ENCODE assay signal across 8 cellular contexts in genomic region chr2:87453965-87454364, GRCh38.
DNase-seq lines count a peak whose midpoint lies in the region; ATAC-seq and TF ChIP-seq lines count a peak whose summit lies in the region.
"Not testable (repeated sequence)": the region's sequence is repeated elsewhere in the genome, so short reads cannot be mapped to it uniquely, and the experiment has no call there.

No MANE protein-coding gene starts in this region.

- not testable (repeated sequence) for H4K8ac ChIP-seq in mesenchymal stem cell (ENCODE audit: low read length)

- in situ Hi-C loops in GM23248 (cut with MboI); mammary epithelial cell (cut with MboI; ENCODE audit: low sequenced_read_pairs in 2 of 2): not testable (repeated sequence)

- not testable (repeated sequence) for H3K36me3 ChIP-seq in ACC112 (ENCODE audit: insufficient read depth, low read length); GM23248 (ENCODE audit: low read depth); MG63; mammary epithelial cell (ENCODE audit: insufficient read depth, low read length); mesenchymal stem cell (ENCODE audit: control insufficient read depth in 1 of 2, insufficient read depth in 2 of 2, low read depth in 1 of 2, low read length in 2 of 2); skeletal muscle satellite cell (ENCODE audit: insufficient read depth, low read length)

- not testable (repeated sequence) for H2AFZ ChIP-seq in ACC112 (ENCODE audit: low read length, unreplicated experiment); GM23248; mammary epithelial cell (ENCODE audit: low read depth, low read length); mesenchymal stem cell (ENCODE audit: low read depth, low read length)

- not testable (repeated sequence) for DNase-seq in GM23248; WTC11 (ENCODE audit: low spot score); mammary epithelial cell
- DNase-seq in MG63 = peak; percentile 31
- DNase-seq in foreskin fibroblast = peak; percentile 36 to 52
- DNase-seq in mesenchymal stem cell = peak; percentile 48

- H3K23ac ChIP-seq in mesenchymal stem cell (ENCODE audit: low read length in 2 of 2) = not testable (repeated sequence)

- H3K4me3 ChIP-seq in ACC112 (ENCODE audit: low read depth, low read length) (0 out of 2 replicates have a peak overlapping the region, but pooled peaks have one; percentile 21), GM23248 (peak overlapping the region; percentile 60)
- not testable (repeated sequence) for H3K4me3 ChIP-seq in MG63; mammary epithelial cell (replicated peaks in 1 of 3; ENCODE audit: insufficient read depth in 1 of 3, low read depth in 2 of 3, low read length in 3 of 3); foreskin fibroblast (ENCODE audit: low read depth in 1 of 2, low read length in 2 of 2); mesenchymal stem cell (ENCODE audit: insufficient read depth in 1 of 2, low read depth in 1 of 2, low read length in 2 of 2); skeletal muscle satellite cell (ENCODE audit: low read length)

- not testable (repeated sequence) for H3K27ac Mint-ChIP-seq in WTC11

- H3K9ac ChIP-seq in GM23248 (peak overlapping the region; percentile 73; the same call in 1 of the 2 replicates), skeletal muscle satellite cell (ENCODE audit: low read depth, low read length) (peak overlapping the region; percentile 78)
- not testable (repeated sequence) for H3K9ac ChIP-seq in mammary epithelial cell (ENCODE audit: insufficient read depth, low read length); mesenchymal stem cell (ENCODE audit: low read length)

- peaks cover 22% of the 10 kb centered on the region for H3K4me1 ChIP-seq in ACC112 (ENCODE audit: control insufficient read depth, insufficient read depth, low read length, unreplicated experiment)
- peaks cover 26% of the 10 kb centered on the region for H3K4me1 ChIP-seq in GM23248 (ENCODE audit: insufficient read depth)
- peaks cover 18% of the 10 kb centered on the region for H3K4me1 ChIP-seq in mammary epithelial cell (ENCODE audit: insufficient read depth, low read length)
- H3K4me1 ChIP-seq in mesenchymal stem cell (ENCODE audit: control insufficient read depth, insufficient read depth, low read depth, low read length) = not testable (repeated sequence)
- peaks cover 34% of the 10 kb centered on the region for H3K4me1 ChIP-seq in skeletal muscle satellite cell (ENCODE audit: control insufficient read depth, insufficient read depth, low read length)

- H3K4ac ChIP-seq in mesenchymal stem cell (ENCODE audit: low read depth in 1 of 2, low read length in 2 of 2) = not testable (repeated sequence)

- H3F3A ChIP-seq in GM23248 (ENCODE audit: insufficient read depth) = peaks cover 32% of the 10 kb centered on the region; the same call in 1 of the 2 replicates

- H4K91ac ChIP-seq in mesenchymal stem cell (ENCODE audit: low read length) = not testable (repeated sequence)

- H2BK12ac ChIP-seq in mesenchymal stem cell (ENCODE audit: low read length in 2 of 2) = not testable (repeated sequence)

- not testable (repeated sequence) for TF ChIP-seq CTCF in WTC11 (IDR thresholded peaks at IDR 0.05); mammary epithelial cell (conservative IDR thresholded peaks at IDR 0.05 in 1 of 2, IDR thresholded peaks at IDR 0.05 in 1 of 2; ENCODE audit: extremely low read depth in 1 of 2, insufficient read depth in 1 of 2, low read depth in 1 of 2, low read length in 2 of 2); foreskin fibroblast (IDR thresholded peaks at IDR 0.05; ENCODE audit: low read depth, low read length)

- not testable (repeated sequence) for H4K20me1 ChIP-seq in GM23248 (ENCODE audit: insufficient read depth); mammary epithelial cell (ENCODE audit: insufficient read depth, low read length)

- H3K79me1 ChIP-seq in mesenchymal stem cell (replicated peaks; ENCODE audit: low read length, poor library complexity, severe bottlenecking) = not testable (repeated sequence)

- H3K9me3 ChIP-seq in GM23248 (ENCODE audit: low read depth); MG63; mammary epithelial cell (replicated peaks; ENCODE audit: insufficient read depth, low read length); mesenchymal stem cell (ENCODE audit: control insufficient read depth, low read length); skeletal muscle satellite cell (replicated peaks; ENCODE audit: low read length): not testable (repeated sequence)

- not testable (repeated sequence) for H2BK120ac ChIP-seq in mesenchymal stem cell (ENCODE audit: low read depth, low read length)

- not testable (repeated sequence) for BruUV-seq in mammary epithelial cell (replicated peaks; lab: Mats Ljungman, UMichigan)

- CTCF ChIA-PET in WTC11 (lab: Charles Lee); mammary epithelial cell (lab: Charles Lee; ENCODE audit: low non-redundant PET): not testable (repeated sequence)

- not testable (repeated sequence) for H2BK15ac ChIP-seq in mesenchymal stem cell (ENCODE audit: low read depth, poor library complexity, severe bottlenecking)

- not testable (repeated sequence) for H3K4me3 Mint-ChIP-seq in WTC11

- H2BK5ac ChIP-seq in mesenchymal stem cell (ENCODE audit: low read depth, low read length, poor library complexity, severe bottlenecking) = not testable (repeated sequence)

- H3K18ac ChIP-seq in mesenchymal stem cell (ENCODE audit: low read depth in 1 of 2, low read length in 2 of 2) = not testable (repeated sequence)

- POLR2A ChIA-PET in WTC11 (lab: Charles Lee) = not testable (repeated sequence)

- H3K4me1 Mint-ChIP-seq in WTC11 = not testable (repeated sequence)

- not testable (repeated sequence) for H3K14ac ChIP-seq in mesenchymal stem cell (ENCODE audit: low read length in 2 of 2)

- H3K27me3 ChIP-seq in ACC112 (ENCODE audit: insufficient read depth, low read length); GM23248 (replicated peaks; ENCODE audit: insufficient read depth); MG63; mammary epithelial cell (ENCODE audit: insufficient read depth, low read length); mesenchymal stem cell (ENCODE audit: control insufficient read depth in 1 of 2, insufficient read depth in 1 of 2, low read length in 2 of 2); skeletal muscle satellite cell (ENCODE audit: control insufficient read depth, insufficient read depth, low read length): not testable (repeated sequence)

- H3K27ac ChIP-seq in ACC112 (ENCODE audit: low read depth, low read length) (peak overlapping the region; percentile 94), GM23248 (peak overlapping the region; percentile 89), mammary epithelial cell (ENCODE audit: insufficient read depth, low read depth, low read length) (peak overlapping the region; percentile 15), mesenchymal stem cell (ENCODE audit: low read length, poor library complexity, severe bottlenecking) (peak overlapping the region; percentile 87)

- H3K27me3 Mint-ChIP-seq in WTC11 (ENCODE audit: low read depth) = not testable (repeated sequence)

- not testable (repeated sequence) for H3K36me3 Mint-ChIP-seq in WTC11

- H3K9me2 ChIP-seq in GM23248 (ENCODE audit: insufficient read depth) = not testable (repeated sequence)

- H3K4me2 ChIP-seq in GM23248 (ENCODE audit: unreplicated experiment) = peak overlapping the region; percentile 55
- peak overlapping the region; percentile 14 for H3K4me2 ChIP-seq in mammary epithelial cell (ENCODE audit: insufficient read depth, low read depth, low read length)
- not testable (repeated sequence) for H3K4me2 ChIP-seq in mesenchymal stem cell (ENCODE audit: low read length, poor library complexity, severe bottlenecking)
- H3K4me2 ChIP-seq in skeletal muscle satellite cell (ENCODE audit: low read length) = peak overlapping the region; percentile 68

- 0 to 4% methylated on average over 1 of the region's 1 CpG for WGBS in GM23248 (ENCODE audit: low coverage in 1 of 2, low lambda C conversion rate in 2 of 2, missing lambda C conversion rate in 2 of 2), 2 experiments
- 0% methylated on average over 1 of the region's 1 CpG for WGBS in mammary epithelial cell (ENCODE audit: low coverage, missing lambda C conversion rate)
- WGBS in mesenchymal stem cell = no CpG with 5 or more reads among the region's 1 CpG

- dilution Hi-C loops in mammary epithelial cell (cut with HindIII; ENCODE audit: low sequenced_read_pairs) = not testable (repeated sequence)

- peak; percentile 40 for ATAC-seq in WTC11

- H2AK5ac ChIP-seq in mesenchymal stem cell (ENCODE audit: low read length, severe bottlenecking) = not testable (repeated sequence)

- H3K9me3 Mint-ChIP-seq in WTC11 = not testable (repeated sequence)

- intact Hi-C loops in mammary epithelial cell (cut with micrococcal nuclease) = not testable (repeated sequence)

- peaks cover 20% of the 10 kb centered on the region for H3K79me2 ChIP-seq in ACC112 (ENCODE audit: control insufficient read depth, insufficient read depth, low read length, unreplicated experiment)
- H3K79me2 ChIP-seq in GM23248 (ENCODE audit: insufficient read depth) = peaks cover 16% of the 10 kb centered on the region
- H3K79me2 ChIP-seq in mammary epithelial cell (ENCODE audit: insufficient read depth, low read length) = peaks cover 27% of the 10 kb centered on the region

Comparison
In these comparisons a context has a peak if more than half of its experiments do, and no peak if none do; other contexts are left out.
1. H3K27ac ChIP-seq: peak in every context shown above with its lines; median percentile 94 in ACC112; 89 in GM23248; 87 in mesenchymal stem cell; 15 in mammary epithelial cell.